ENCODE assay signal across 22 cellular contexts in the genomic region with DNA sequence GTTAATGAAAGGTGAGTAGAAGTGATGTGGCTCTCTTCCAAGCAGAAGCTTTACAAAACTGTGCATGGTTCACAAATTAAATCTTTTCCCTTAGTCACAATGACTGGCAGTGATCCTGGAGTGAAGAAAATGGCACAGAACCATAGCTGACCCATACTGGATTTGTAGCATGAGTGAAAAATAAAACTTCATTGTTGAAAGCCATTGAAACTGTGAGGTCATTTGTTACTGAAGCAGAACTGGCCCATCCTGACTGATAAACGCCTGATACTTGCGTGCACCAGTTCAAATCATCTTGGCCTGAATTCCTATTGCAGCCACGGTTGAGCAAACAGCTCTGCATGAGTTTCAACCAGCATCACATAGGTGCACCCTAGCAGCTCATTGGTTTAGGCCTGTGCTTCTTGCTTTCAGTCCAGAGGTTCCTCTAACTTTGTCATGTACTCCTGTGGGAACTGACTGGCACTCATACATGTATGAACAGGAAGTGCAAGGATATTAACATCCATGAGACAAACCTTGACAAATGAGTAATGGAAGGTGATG. TPM values are rescaled to one million over a fixed set of nuclear protein-coding genes. Genes with fewer than 3 reads are reported as not detected.
"Had no signal": no experiment of that assay in that cellular context is flagged by ENCODE, and none has a peak within 500 bp of the region (broad histone marks: within the 10 kb centered on the region; RNA-seq: fewer than 3 reads in every experiment).

No MANE protein-coding gene starts in this region.

- H3K9me3 ChIP-seq: breast epithelium, Peyer's patch had no signal

- H3K27ac ChIP-seq: breast epithelium, Peyer's patch, RWPE1, SJCRH30 had no signal

- H3K4me3 ChIP-seq: breast epithelium, Peyer's patch, SJCRH30 had no signal

- DNase-seq: activated CD4-positive, alpha-beta T cell treated with anti-CD3 and anti-CD28 coated beads for 48 hours; activated CD4-positive, alpha-beta T cell treated with anti-CD3 and anti-CD28 coated beads, Interleukin-2, amount 50 U/mL, for 4 hours; activated CD8-positive, alpha-beta memory T cell treated with anti-CD3 and anti-CD28 coated beads, Interleukin-2, amount 50 U/mL, for 48 hours; activated CD8-positive, alpha-beta T cell treated with anti-CD3 and anti-CD28 coated beads, Interleukin-2, amount 10 ng/mL, durations not matched to agents 7 days and 5 days; activated effector memory CD4-positive, alpha-beta T cell treated with Interleukin-2 at 50 U/mL for 16 hours; activated naive CD4-positive, alpha-beta T cell; activated T-cell treated with anti-CD3 and anti-CD28 coated beads, Interleukin-2, amount 50 U/mL, for 1 hour; aorta; Kasumi-1; KBM-7; NCI-H1092; NCI-H1436; NCI-H1694 treated with DMSO at 0.1 percent for 48 hours; NCI-H2029 treated with DMSO at 0.1 percent for 48 hours; NCI-H510A treated with DMSO at 0.1 percent for 48 hours; NCI-H69; Peyer's patch; Right ventricle myocardium superior; SJCRH30 had no signal

- H3K27me3 ChIP-seq: breast epithelium, Peyer's patch, SJCRH30 had no signal

- ATAC-seq: activated CD4-positive, CD25-positive, alpha-beta regulatory T cell treated with anti-CD3 and anti-CD28 coated beads, Interleukin-2, amount 50 U/mL, for 24 hours; activated CD8-positive, alpha-beta T cell treated with anti-CD3 and anti-CD28 coated beads, Interleukin-2, amount 10 ng/mL, durations not matched to agents 7 days and 5 days had no signal

- H3K36me3 ChIP-seq: breast epithelium, Peyer's patch had no signal

- H3K4me1 ChIP-seq: breast epithelium, Peyer's patch had no signal

RNA-seq across cellular contexts. Expression of gene SAMD5, which starts 40.5 kb away (rescaled TPM):
- total RNA-seq: activated CD8-positive, alpha-beta T cell treated with anti-CD3 and anti-CD28 coated beads, Interleukin-2, amount 10 ng/mL, durations not matched to agents 7 days and 5 days had no signal
